ENCODE assay signal across 18 cellular contexts in genomic region chr14:92280554-92281262, GRCh38. TPM values are rescaled to one million over a fixed set of nuclear protein-coding genes. Genes with fewer than 3 reads are reported as not detected.
DNase-seq lines count a peak whose midpoint lies in the region; ATAC-seq lines count a peak whose summit lies in the region.
"Had no signal": no experiment of that assay in that cellular context is flagged by ENCODE, and none has a peak within 500 bp of the region (broad histone marks: within the 10 kb centered on the region; RNA-seq: fewer than 3 reads in every experiment).

No MANE protein-coding gene starts in this region.

- peaks cover 2% of the 10 kb centered on the region for H3K27me3 Mint-ChIP-seq in activated T-helper 2 cell treated with anti-CD3 and anti-CD28 coated beads, Interferon-gamma antibody, Interleukin-2, Interleukin-4, amounts not matched to agents 10 μg/mL and 5 μg/mL and 100 μg/mL, durations not matched to agents 14 hours and 24 hours and 36 hours (ENCODE audit: low read depth)
- no peaks in the 10 kb centered on the region for H3K27me3 Mint-ChIP-seq in stimulated activated naive CD8-positive, alpha-beta T cell treated with anti-CD3 and anti-CD28 coated beads, Interleukin-15, Interleukin-2, amounts not matched to agents 100 ng/mL and 50 ng/mL, for 24 hours

- intact Hi-C loops in activated T-helper 2 cell treated with anti-CD3 and anti-CD28 coated beads, Interferon-gamma antibody, Interleukin-2, Interleukin-4, amounts not matched to agents 10 μg/mL and 5 μg/mL and 100 μg/mL, durations not matched to agents 14 hours and 24 hours and 36 hours (cut with micrococcal nuclease) = no loop called here

- no peak overlapping the region for H3K4me3 Mint-ChIP-seq in activated T-helper 2 cell treated with anti-CD3 and anti-CD28 coated beads, Interferon-gamma antibody, Interleukin-2, Interleukin-4, amounts not matched to agents 10 μg/mL and 5 μg/mL and 100 μg/mL, durations not matched to agents 14 hours and 24 hours and 36 hours (ENCODE audit: low read depth)
- no peak overlapping the region for H3K4me3 Mint-ChIP-seq in stimulated activated naive CD8-positive, alpha-beta T cell treated with anti-CD3 and anti-CD28 coated beads, Interleukin-15, Interleukin-2, amounts not matched to agents 100 ng/mL and 50 ng/mL, for 24 hours

- peak overlapping the region; percentile 1 for H3K27ac Mint-ChIP-seq in activated T-helper 2 cell treated with anti-CD3 and anti-CD28 coated beads, Interferon-gamma antibody, Interleukin-2, Interleukin-4, amounts not matched to agents 10 μg/mL and 5 μg/mL and 100 μg/mL, durations not matched to agents 14 hours and 24 hours and 36 hours
- H3K27ac Mint-ChIP-seq in stimulated activated naive CD8-positive, alpha-beta T cell treated with anti-CD3 and anti-CD28 coated beads, Interleukin-15, Interleukin-2, amounts not matched to agents 100 ng/mL and 50 ng/mL, for 24 hours = peak overlapping the region; percentile 42

- no peaks in the 10 kb centered on the region for H3K36me3 Mint-ChIP-seq in activated T-helper 2 cell treated with anti-CD3 and anti-CD28 coated beads, Interferon-gamma antibody, Interleukin-2, Interleukin-4, amounts not matched to agents 10 μg/mL and 5 μg/mL and 100 μg/mL, durations not matched to agents 14 hours and 24 hours and 36 hours (ENCODE audit: low read depth)
- no peaks in the 10 kb centered on the region for H3K36me3 Mint-ChIP-seq in stimulated activated naive CD8-positive, alpha-beta T cell treated with anti-CD3 and anti-CD28 coated beads, Interleukin-15, Interleukin-2, amounts not matched to agents 100 ng/mL and 50 ng/mL, for 24 hours (ENCODE audit: low read depth)

- H3K9me3 Mint-ChIP-seq in activated T-helper 2 cell treated with anti-CD3 and anti-CD28 coated beads, Interferon-gamma antibody, Interleukin-2, Interleukin-4, amounts not matched to agents 10 μg/mL and 5 μg/mL and 100 μg/mL, durations not matched to agents 14 hours and 24 hours and 36 hours = peaks cover 9% of the 10 kb centered on the region
- H3K9me3 Mint-ChIP-seq in stimulated activated naive CD8-positive, alpha-beta T cell treated with anti-CD3 and anti-CD28 coated beads, Interleukin-15, Interleukin-2, amounts not matched to agents 100 ng/mL and 50 ng/mL, for 24 hours = no peaks in the 10 kb centered on the region

- peaks cover 11% of the 10 kb centered on the region for H3K4me1 Mint-ChIP-seq in activated T-helper 2 cell treated with anti-CD3 and anti-CD28 coated beads, Interferon-gamma antibody, Interleukin-2, Interleukin-4, amounts not matched to agents 10 μg/mL and 5 μg/mL and 100 μg/mL, durations not matched to agents 14 hours and 24 hours and 36 hours (ENCODE audit: low read depth)
- H3K4me1 Mint-ChIP-seq in stimulated activated naive CD8-positive, alpha-beta T cell treated with anti-CD3 and anti-CD28 coated beads, Interleukin-15, Interleukin-2, amounts not matched to agents 100 ng/mL and 50 ng/mL, for 24 hours (ENCODE audit: low read depth) = peaks cover 21% of the 10 kb centered on the region

- peak; percentile 5 for DNase-seq in activated gamma-delta T cell treated with Interleukin-2 at 50 U/mL for 16 hours
- no peak for DNase-seq in activated gamma-delta T cell (lab: John Stamatoyannopoulos, UW)
- no peak for DNase-seq in activated T-helper 2 cell treated with anti-CD3 and anti-CD28 coated beads, Interferon-gamma antibody, Interleukin-2, Interleukin-4, amounts not matched to agents 10 μg/mL and 5 μg/mL and 100 μg/mL, durations not matched to agents 14 hours and 24 hours and 36 hours (ENCODE audit: low spot score)
- no peak for DNase-seq in NCI-H345 treated with DMSO at 0.1 percent for 48 hours (lab: John Stamatoyannopoulos, UW; ENCODE audit: unreplicated experiment)
- no peak for DNase-seq in SHP77 treated with DMSO at 0.1 percent for 48 hours (lab: John Stamatoyannopoulos, UW)
- no peak for DNase-seq in stimulated activated CD4-positive, alpha-beta T cell treated with anti-CD3 and anti-CD28 coated beads, Interleukin-15, amount 100 ng/mL, for 24 hours
- DNase-seq: Calu3; effector CD4-positive, alpha-beta T cell; left lung; NCI-H2107; NCI-H748 treated with DMSO at 0.1 percent for 48 hours; nucleus accumbens; PC-9; right cardiac atrium; uterus had no signal

- ATAC-seq in HG03442 (IDR thresholded peaks at IDR 0.05; ENCODE audit: unreplicated experiment) = peak; percentile 71
- ATAC-seq: left lung, right cardiac atrium had no signal

RNA-seq across cellular contexts. Expression of gene SLC24A4, which starts 42.3 kb away (rescaled TPM):
- total RNA-seq in activated T-helper 2 cell treated with anti-CD3 and anti-CD28 coated beads, Interferon-gamma antibody, Interleukin-2, Interleukin-4, amounts not matched to agents 10 μg/mL and 5 μg/mL and 100 μg/mL, durations not matched to agents 14 hours and 24 hours and 36 hours = not detected in 2 replicates
- total RNA-seq: Calu3, cardiac septum, PC-9 had no signal
